In the genomic region with DNA sequence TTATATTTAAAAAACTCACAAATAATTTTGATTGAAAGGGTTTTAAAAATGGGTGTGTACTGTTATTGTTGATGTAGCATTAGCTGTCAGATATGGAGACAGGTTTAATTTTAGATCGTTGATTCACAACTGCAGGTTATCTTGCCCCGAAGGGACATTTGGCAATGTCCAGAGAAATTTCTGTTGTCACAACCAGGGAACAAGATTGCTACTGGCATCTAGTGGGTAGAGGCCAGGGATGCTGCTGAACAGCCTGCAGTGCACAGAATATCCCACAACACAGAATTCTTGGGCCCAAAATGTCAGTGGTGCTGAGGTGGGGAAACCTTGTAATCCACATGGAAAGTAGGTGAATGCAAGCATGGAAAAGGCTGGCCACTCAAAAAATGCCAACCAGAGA, we compare ENCODE assay signal across 25 cellular contexts.
"Had no signal": no experiment of that assay in that cellular context is flagged by ENCODE, and none has a peak within 500 bp of the region (broad histone marks: within the 10 kb centered on the region; RNA-seq: fewer than 3 reads in every experiment).

No MANE protein-coding gene starts in this region.

- ATAC-seq: foreskin keratinocyte; gastroesophageal sphincter; natural killer cell treated with Interleukin-12 subunit alpha and Interleukin-12 subunit beta and Interleukin-15 and Interleukin-18, amount 100 ng/mL, for 72 hours; stimulated activated naive B cell treated with anti-CD40 and anti-IgM and Interleukin-4, amounts not matched to agents 10 μg/mL and 1 μg/mL and 100 μg/mL, for 72 hours had no signal

- H3K4me1 ChIP-seq: colonic mucosa, esophagus muscularis mucosa, foreskin keratinocyte, gastroesophageal sphincter, prostate gland, sigmoid colon, tibial nerve, upper lobe of left lung had no signal

- H3K27ac ChIP-seq: colonic mucosa, esophagus muscularis mucosa, foreskin keratinocyte, gastroesophageal sphincter, prostate gland, sigmoid colon, skin epidermis, thoracic aorta, tibial nerve, upper lobe of left lung had no signal

- H3K4me3 ChIP-seq: colonic mucosa, esophagus muscularis mucosa, gastroesophageal sphincter, prostate gland, sigmoid colon, skin epidermis, thoracic aorta, tibial nerve, upper lobe of left lung had no signal

- DNase-seq: central memory CD4-positive, alpha-beta T cell; colonic mucosa; effector CD8-positive, alpha-beta T cell; foreskin keratinocyte; hypothalamus; immature natural killer cell; islet precursor cell; kidney glomerular epithelial cell; mammary epithelial cell; mesendoderm; midbrain; naive B cell; right cardiac atrium; sigmoid colon; stimulated activated CD4-positive, alpha-beta T cell treated with anti-CD3 and anti-CD28 coated beads, Interleukin-15, amount 100 ng/mL, for 24 hours; stimulated activated CD4-positive, alpha-beta T cell treated with anti-CD3 and anti-CD28 coated beads, Interleukin-2, amount 100 ng/mL, for 48 hours; stimulated activated naive B cell treated with anti-CD40 and anti-IgM and Interleukin-4, amounts not matched to agents 10 μg/mL and 1 μg/mL and 100 μg/mL, for 72 hours; upper lobe of left lung had no signal

- H3K27me3 ChIP-seq: colonic mucosa, esophagus muscularis mucosa, foreskin keratinocyte, gastroesophageal sphincter, sigmoid colon, tibial nerve, upper lobe of left lung had no signal

- H3K36me3 ChIP-seq: colonic mucosa, esophagus muscularis mucosa, gastroesophageal sphincter, prostate gland, sigmoid colon, thoracic aorta, tibial nerve, upper lobe of left lung had no signal

- H3K9me3 ChIP-seq: colonic mucosa, esophagus muscularis mucosa, gastroesophageal sphincter, prostate gland, sigmoid colon, thoracic aorta, tibial nerve, upper lobe of left lung had no signal
